8 cellular contexts compared by ENCODE assay signal in genomic region chr1:53278294-53278693, GRCh38. TPM values are rescaled to one million over a fixed set of nuclear protein-coding genes. Genes with fewer than 3 reads are reported as not detected.
A peak's percentile ranks its signal among the peaks of the same experiment; 100 is the strongest.
DNase-seq lines count a peak whose midpoint lies in the region; ATAC-seq, FAIRE-seq and TF ChIP-seq lines count a peak whose summit lies in the region.

No MANE protein-coding gene starts in this region.

- H3K4me1 Mint-ChIP-seq in activated T-helper 1 cell treated with anti-CD3 and anti-CD28 coated beads, Interleukin-12 subunit alpha, Interleukin-12 subunit beta, Interleukin-2, Interleukin-4 antibody, amounts not matched to agents 30 ng/mL and 10 ng/mL and 1 ng/mL, durations not matched to agents 14 hours and 24 hours and 36 hours (ENCODE audit: low read depth), result no peaks in the 10 kb centered on the region

- no peak overlapping the region for H3K27ac Mint-ChIP-seq in activated T-helper 1 cell treated with anti-CD3 and anti-CD28 coated beads, Interleukin-12 subunit alpha, Interleukin-12 subunit beta, Interleukin-2, Interleukin-4 antibody, amounts not matched to agents 30 ng/mL and 10 ng/mL and 1 ng/mL, durations not matched to agents 14 hours and 24 hours and 36 hours

- intact Hi-C loops in activated T-helper 1 cell treated with anti-CD3 and anti-CD28 coated beads, Interleukin-12 subunit alpha, Interleukin-12 subunit beta, Interleukin-2, Interleukin-4 antibody, amounts not matched to agents 30 ng/mL and 10 ng/mL and 1 ng/mL, durations not matched to agents 14 hours and 24 hours and 36 hours (cut with micrococcal nuclease), result loop anchor here (1.0 kb wide), 3 partner anchors 48 to 195 kb away; no protein-coding TSS in a partner anchor
- intact Hi-C loops in posterior vena cava (cut with DNase I) (loop anchor here in 1 of 2 donors (2.0 kb wide), 1 partner anchor 115 kb away; no protein-coding TSS in a partner anchor), uterus (cut with DNase I; ENCODE audit: low total_unique reads) (loop anchor here (2.0 kb wide), 1 partner anchor 117 kb away; no protein-coding TSS in a partner anchor)

- H3K36me3 Mint-ChIP-seq in activated T-helper 1 cell treated with anti-CD3 and anti-CD28 coated beads, Interleukin-12 subunit alpha, Interleukin-12 subunit beta, Interleukin-2, Interleukin-4 antibody, amounts not matched to agents 30 ng/mL and 10 ng/mL and 1 ng/mL, durations not matched to agents 14 hours and 24 hours and 36 hours (ENCODE audit: low read depth), result peaks cover 30% of the 10 kb centered on the region

- ATAC-seq in HG03135 (IDR thresholded peaks at IDR 0.05; ENCODE audit: unreplicated experiment), result no peak

- H3K27ac ChIP-seq in uterus, result no peak overlapping the region

- FAIRE-seq in GM12892 (lab: Jason Lieb, UNC), result peak; percentile 91
- no peak for FAIRE-seq in RCC 7860 (lab: Jason Lieb, UNC)

- H3K27me3 Mint-ChIP-seq in activated T-helper 1 cell treated with anti-CD3 and anti-CD28 coated beads, Interleukin-12 subunit alpha, Interleukin-12 subunit beta, Interleukin-2, Interleukin-4 antibody, amounts not matched to agents 30 ng/mL and 10 ng/mL and 1 ng/mL, durations not matched to agents 14 hours and 24 hours and 36 hours (ENCODE audit: insufficient read depth), result no peaks in the 10 kb centered on the region

- H3K36me3 ChIP-seq in uterus, result no peaks in the 10 kb centered on the region

- no peaks in the 10 kb centered on the region for H3K27me3 ChIP-seq in uterus

- DNase-seq in AG04449 (ENCODE audit: low read depth, low spot score) (no peak), GM12892 (ENCODE audit: insufficient read length) (peak; percentile 80), RCC 7860 (ENCODE audit: low spot score) (peak; percentile 26), foreskin fibroblast (peak in 1 of 2 donors; percentile 70), posterior vena cava (ENCODE audit: low spot score) (peak; percentile 86), uterus (peak; percentile 46 to 54)
- DNase-seq in activated T-helper 1 cell treated with anti-CD3 and anti-CD28 coated beads, Interleukin-12 subunit alpha, Interleukin-12 subunit beta, Interleukin-2, Interleukin-4 antibody, amounts not matched to agents 30 ng/mL and 10 ng/mL and 1 ng/mL, durations not matched to agents 14 hours and 24 hours and 36 hours (ENCODE audit: low spot score), result peak; percentile 59

- no peak overlapping the region for H3K4me3 ChIP-seq in AG04449 (ENCODE audit: low read depth, low read length)
- no peak overlapping the region for H3K4me3 ChIP-seq in foreskin fibroblast (ENCODE audit: low read depth in 1 of 2, low read length in 2 of 2)
- H3K4me3 ChIP-seq in uterus, result no peak overlapping the region

- TF ChIP-seq POLR2A in GM12892 (IDR thresholded peaks at IDR 0.05; ENCODE audit: low read depth, low read length), result no peak
- TF ChIP-seq POLR2A in uterus (IDR thresholded peaks at IDR 0.05), result no peak

- H3K4me1 ChIP-seq in uterus, result no peaks in the 10 kb centered on the region

- no peaks in the 10 kb centered on the region for H3K9me3 ChIP-seq in uterus

- no peak overlapping the region for H3K4me3 Mint-ChIP-seq in activated T-helper 1 cell treated with anti-CD3 and anti-CD28 coated beads, Interleukin-12 subunit alpha, Interleukin-12 subunit beta, Interleukin-2, Interleukin-4 antibody, amounts not matched to agents 30 ng/mL and 10 ng/mL and 1 ng/mL, durations not matched to agents 14 hours and 24 hours and 36 hours

- CTCF ChIA-PET in AG04449 (lab: Yijun Ruan, JAX), result interaction anchor here (0.7 to 14.0 kb wide), 59 partner anchors 14 to 581 kb away, joined by 3 to 574 read pairs (median 5); partner anchors contain the start of genes DMRTB1 and MAGOH

- H3K9me3 Mint-ChIP-seq in activated T-helper 1 cell treated with anti-CD3 and anti-CD28 coated beads, Interleukin-12 subunit alpha, Interleukin-12 subunit beta, Interleukin-2, Interleukin-4 antibody, amounts not matched to agents 30 ng/mL and 10 ng/mL and 1 ng/mL, durations not matched to agents 14 hours and 24 hours and 36 hours, result no peaks in the 10 kb centered on the region

- POLR2A ChIA-PET in AG04449 (lab: Yijun Ruan, JAX), result no interaction called here

- peak; percentile 81 for TF ChIP-seq CTCF in AG04449 (IDR thresholded peaks at IDR 0.05; ENCODE audit: insufficient read depth, low read length, missing control alignments)
- peak; percentile 85 for TF ChIP-seq CTCF in foreskin fibroblast (IDR thresholded peaks at IDR 0.05; ENCODE audit: low read depth, low read length)
- TF ChIP-seq CTCF in uterus (IDR thresholded peaks at IDR 0.05), result peak; percentile 82 to 87 (median 84)

RNA-seq across cellular contexts. Expression of gene MAGOH, which starts 40.0 kb away (rescaled TPM):
- 104 TPM for polyA plus RNA-seq in GM12892 (2012; ENCODE audit: missing spikeins)
- 104 TPM in 2 replicates for total RNA-seq in activated T-helper 1 cell treated with anti-CD3 and anti-CD28 coated beads, Interleukin-12 subunit alpha, Interleukin-12 subunit beta, Interleukin-2, Interleukin-4 antibody, amounts not matched to agents 30 ng/mL and 10 ng/mL and 1 ng/mL, durations not matched to agents 14 hours and 24 hours and 36 hours
- total RNA-seq in posterior vena cava (10 to 100 TPM; 24.0 to 32.2 TPM), uterus (10 to 100 TPM; 31.6 to 60.9 (median 45.2) TPM)

RNA-seq across cellular contexts. Expression of gene LRP8, which starts 49.6 kb away (rescaled TPM):
- polyA plus RNA-seq in GM12892 (2012; ENCODE audit: missing spikeins), result 16.3 TPM
- 78.8 and 87.4 TPM in 2 replicates for total RNA-seq in activated T-helper 1 cell treated with anti-CD3 and anti-CD28 coated beads, Interleukin-12 subunit alpha, Interleukin-12 subunit beta, Interleukin-2, Interleukin-4 antibody, amounts not matched to agents 30 ng/mL and 10 ng/mL and 1 ng/mL, durations not matched to agents 14 hours and 24 hours and 36 hours
- 1 to 10 TPM; 5.7 to 7.2 TPM for total RNA-seq in posterior vena cava
- 10 to 100 TPM in 1 of 4 donors, 1 to 10 TPM in 3; 1.5 to 15.3 (median 8.5) TPM for total RNA-seq in uterus

RNA-seq across cellular contexts. Expression of gene CZIB, which starts 57.9 kb away (rescaled TPM):
- 41.5 TPM for polyA plus RNA-seq in GM12892 (2012; ENCODE audit: missing spikeins)
- 43.6 and 45.2 TPM in 2 replicates for total RNA-seq in activated T-helper 1 cell treated with anti-CD3 and anti-CD28 coated beads, Interleukin-12 subunit alpha, Interleukin-12 subunit beta, Interleukin-2, Interleukin-4 antibody, amounts not matched to agents 30 ng/mL and 10 ng/mL and 1 ng/mL, durations not matched to agents 14 hours and 24 hours and 36 hours
- total RNA-seq in posterior vena cava (10 to 100 TPM; 49.4 to 72.5 TPM), uterus (10 to 100 TPM; 78.9 to 81.9 (median 80.6) TPM)
